In the genomic region with DNA sequence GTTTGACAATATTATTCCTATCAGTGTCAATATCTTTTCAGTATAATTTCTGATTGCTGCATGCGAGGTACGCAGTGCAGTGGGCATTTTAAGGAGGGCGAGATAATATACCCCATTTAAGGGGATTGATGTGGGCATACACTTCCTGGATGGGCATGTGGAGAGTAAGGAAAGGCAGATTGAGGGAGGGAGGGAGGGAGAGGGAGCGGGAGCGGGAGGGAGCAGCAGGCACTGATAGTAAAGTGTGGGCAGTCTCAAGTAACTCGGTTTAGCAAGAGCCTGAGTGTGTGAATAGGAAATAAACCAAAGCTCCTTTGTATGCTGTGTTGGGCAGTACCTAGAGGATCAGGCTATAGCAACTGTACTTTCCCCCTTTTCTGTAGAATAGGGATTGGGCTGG, we compare ENCODE assay signal across 1 cellular context.
A peak's percentile ranks its signal among the peaks of the same experiment; 100 is the strongest.
TF ChIP-seq lines count a peak whose summit lies in the region.

No MANE protein-coding gene starts in this region.

TF ChIP-seq in H1, 55 proteins besides CTCF, POLR2A, EP300 and RAD21:
- TF ChIP-seq CREB1 (IDR thresholded peaks at IDR 0.05) (no peak), EGR1 (IDR thresholded peaks at IDR 0.05; ENCODE audit: borderline replicate concordance, low read depth, low read length) (peak; percentile 54; the same call in 1 of the 2 replicates), BACH1 (IDR thresholded peaks at IDR 0.05; ENCODE audit: low read length) (no peak), RBBP5 (IDR thresholded peaks at IDR 0.05; ENCODE audit: borderline replicate concordance, low read depth, low read length) (0 out of 2 replicates have a peak, but pooled peaks have one; percentile 58), TCF12 (IDR thresholded peaks at IDR 0.05; ENCODE audit: low read depth, low read length) (no peak), NANOG (IDR thresholded peaks at IDR 0.05; ENCODE audit: insufficient read depth, low read depth, low read length, poor library complexity, severe bottlenecking) (no peak)
- TF ChIP-seq, protein P1, sequence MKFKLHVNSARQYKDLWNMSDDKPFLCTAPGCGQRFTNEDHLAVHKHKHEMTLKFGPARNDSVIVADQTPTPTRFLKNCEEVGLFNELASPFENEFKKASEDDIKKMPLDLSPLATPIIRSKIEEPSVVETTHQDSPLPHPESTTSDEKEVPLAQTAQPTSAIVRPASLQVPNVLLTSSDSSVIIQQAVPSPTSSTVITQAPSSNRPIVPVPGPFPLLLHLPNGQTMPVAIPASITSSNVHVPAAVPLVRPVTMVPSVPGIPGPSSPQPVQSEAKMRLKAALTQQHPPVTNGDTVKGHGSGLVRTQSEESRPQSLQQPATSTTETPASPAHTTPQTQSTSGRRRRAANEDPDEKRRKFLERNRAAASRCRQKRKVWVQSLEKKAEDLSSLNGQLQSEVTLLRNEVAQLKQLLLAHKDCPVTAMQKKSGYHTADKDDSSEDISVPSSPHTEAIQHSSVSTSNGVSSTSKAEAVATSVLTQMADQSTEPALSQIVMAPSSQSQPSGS (IDR thresholded peaks at IDR 0.05; ENCODE audit: low read length), result no peak
